8 cellular contexts compared by ENCODE assay signal in the genomic region with DNA sequence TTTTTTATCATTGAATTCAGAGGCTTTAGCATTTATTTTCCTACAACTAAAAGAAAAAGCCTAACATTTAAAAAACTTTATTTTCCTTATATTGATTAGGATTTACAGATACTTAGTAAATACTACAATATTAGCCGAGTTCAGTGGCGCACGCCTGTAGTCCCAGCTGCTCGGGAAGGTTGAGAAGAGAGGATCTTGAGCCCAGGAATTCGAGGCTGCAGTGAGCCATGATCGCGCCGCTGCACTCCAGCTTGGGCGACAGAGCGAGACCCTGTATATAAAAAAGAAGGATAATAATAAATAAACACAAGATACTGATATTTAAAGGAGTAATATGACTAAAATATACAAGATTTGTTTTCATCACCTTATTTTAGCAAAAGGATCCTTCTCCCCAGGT. TPM values are rescaled to one million over a fixed set of nuclear protein-coding genes. Genes with fewer than 3 reads are reported as not detected.
A peak's percentile ranks its signal among the peaks of the same experiment; 100 is the strongest.
DNase-seq lines count a peak whose midpoint lies in the region; ATAC-seq and TF ChIP-seq lines count a peak whose summit lies in the region.

No MANE protein-coding gene starts in this region.

- H3K79me2 ChIP-seq in Karpas-422 (ENCODE audit: low read length) = peaks cover 23% of the 10 kb centered on the region

- H4K20me1 ChIP-seq in Karpas-422 (ENCODE audit: insufficient read depth, low read depth, low read length) = no peaks in the 10 kb centered on the region

- H3K4me3 Mint-ChIP-seq in naive thymus-derived CD8-positive, alpha-beta T cell = peak overlapping the region in 9 of 10 donors; percentile 97 to 100 (median 99)

- H3K9ac ChIP-seq in Karpas-422 (ENCODE audit: low read length) = peak overlapping the region; percentile 52

- peak overlapping the region in 9 of 10 donors; percentile 95 to 100 (median 99) for H3K27ac Mint-ChIP-seq in naive thymus-derived CD8-positive, alpha-beta T cell

- peaks cover 6 to 18% (median 13%) of the 10 kb centered on the region in 4 donors for H3K4me1 Mint-ChIP-seq in naive thymus-derived CD8-positive, alpha-beta T cell

- no peak for TF ChIP-seq CTCF in BJ (IDR thresholded peaks at IDR 0.05; ENCODE audit: insufficient read depth, low read depth, low read length)
- no peak for TF ChIP-seq CTCF in coronary artery (IDR thresholded peaks at IDR 0.05)

- no peaks in the 10 kb centered on the region for H3K9me3 Mint-ChIP-seq in naive thymus-derived CD8-positive, alpha-beta T cell

- POLR2A ChIA-PET in BJ (lab: Charles Lee) = interaction anchor here (0.6 to 1.4 kb wide), 5 partner anchors 17 to 520 kb away, joined by 3 to 11 read pairs (median 4); partner anchors contain the start of gene RPL39
- POLR2A ChIA-PET in naive thymus-derived CD8-positive, alpha-beta T cell (lab: Charles Lee) = interaction anchor here (0.9 to 1.5 kb wide), 5 partner anchors 11 to 62 kb away, joined by 3 to 37 read pairs (median 5); partner anchors contain the start of genes NDUFA1, RNF113A and RPL39

- H3K27me3 Mint-ChIP-seq in naive thymus-derived CD8-positive, alpha-beta T cell = no peaks in the 10 kb centered on the region

- DNase-seq in BJ (ENCODE audit: low read depth) (no peak), Karpas-422 (no peak), coronary artery (ENCODE audit: low spot score) (no peak), SW480 (ENCODE audit: low spot score) (no peak), superior temporal gyrus (ENCODE audit: extremely low spot score) (no peak)
- DNase-seq in naive thymus-derived CD8-positive, alpha-beta T cell = no peak
- DNase-seq in stimulated activated CD4-positive, alpha-beta T cell treated with anti-CD3 and anti-CD28 coated beads, Interleukin-12 subunit alpha, Interleukin-12 subunit beta, amount 100 ng/mL, for 4 hours = no peak
- no peak for DNase-seq in stimulated activated CD4-positive, alpha-beta T cell treated with anti-CD3 and anti-CD28 coated beads, Interleukin-2, amount 100 ng/mL, for 48 hours

- H3K36me3 ChIP-seq in BJ (ENCODE audit: control insufficient read depth, insufficient read depth, low read length) (no peaks in the 10 kb centered on the region), Karpas-422 (ENCODE audit: insufficient read depth, low read length) (peaks cover 8% of the 10 kb centered on the region; the same call in 1 of the 2 replicates)

- no peaks in the 10 kb centered on the region for H3K9me2 ChIP-seq in Karpas-422 (replicated peaks; ENCODE audit: insufficient read depth, low read length)

- CTCF ChIA-PET in BJ (lab: Yijun Ruan, JAX) = interaction anchor here (1.1 to 1.2 kb wide), 2 partner anchors 17 to 337 kb away, joined by 3 read pairs; no protein-coding TSS in a partner anchor

- H3K27ac ChIP-seq in Karpas-422 (ENCODE audit: low read length) = no peak overlapping the region
- peak overlapping the region; percentile 6 to 88 for H3K27ac ChIP-seq in coronary artery

- 0 out of 2 replicates have a peak overlapping the region, but pooled peaks have one; percentile 6 for H2AFZ ChIP-seq in Karpas-422 (ENCODE audit: low read length)

- H3K9me3 ChIP-seq in Karpas-422 (ENCODE audit: low read length) = no peaks in the 10 kb centered on the region

- H3K4me2 ChIP-seq in Karpas-422 (ENCODE audit: low read depth, low read length, poor library complexity, severe bottlenecking) = peak overlapping the region; percentile 70

- ATAC-seq in naive thymus-derived CD8-positive, alpha-beta T cell = no peak

- peaks cover 0 to 24% (median 4%) of the 10 kb centered on the region in 3 donors for H3K36me3 Mint-ChIP-seq in naive thymus-derived CD8-positive, alpha-beta T cell

- H3K4me1 ChIP-seq in Karpas-422 (ENCODE audit: low read length) = peaks cover 15% of the 10 kb centered on the region

- no peaks in the 10 kb centered on the region for H3K27me3 ChIP-seq in BJ (ENCODE audit: control insufficient read depth, insufficient read depth, low read length)
- H3K27me3 ChIP-seq in Karpas-422 (ENCODE audit: low read length) = no peaks in the 10 kb centered on the region

- H3K4me3 ChIP-seq in BJ (ENCODE audit: low read depth, low read length) (peak overlapping the region; percentile 33), Karpas-422 (ENCODE audit: low read length) (peak overlapping the region; percentile 43), coronary artery (peak overlapping the region; percentile 78)

RNA-seq across cellular contexts. Expression of gene UPF3B, which starts 0.7 kb away (rescaled TPM):
- 3.0 and 5.5 TPM in 2 replicates for polyA plus RNA-seq in BJ (2011; rRNA removed)
- polyA minus RNA-seq in BJ (2011; rRNA and poly(A)+ RNA removed) = 0.81 and 1.1 TPM in 2 replicates
- 7.8 and 8.9 TPM in 2 replicates for total RNA-seq in Karpas-422 (2014; rRNA removed; shearing (Covaris generic); ENCODE audit: low replicate concordance)
- 10 to 100 TPM; 14.0 to 16.8 TPM for total RNA-seq in naive thymus-derived CD8-positive, alpha-beta T cell
- polyA plus RNA-seq in naive thymus-derived CD8-positive, alpha-beta T cell = 10 to 100 TPM in 1 of 3 donors, 1 to 10 TPM in 2; 8.6 to 11.0 (median 9.2) TPM

RNA-seq across cellular contexts. Expression of gene RNF113A, which starts 18.1 kb away (rescaled TPM):
- polyA plus RNA-seq in BJ (2011; rRNA removed) = 15.7 and 15.8 TPM in 2 replicates
- polyA minus RNA-seq in BJ (2011; rRNA and poly(A)+ RNA removed) = 4.5 and 6.0 TPM in 2 replicates
- total RNA-seq in Karpas-422 (2014; rRNA removed; shearing (Covaris generic); ENCODE audit: low replicate concordance) = 28.6 and 41.1 TPM in 2 replicates
- 10 to 100 TPM; 40.6 to 41.4 TPM for total RNA-seq in naive thymus-derived CD8-positive, alpha-beta T cell
- polyA plus RNA-seq in naive thymus-derived CD8-positive, alpha-beta T cell = 10 to 100 TPM; 48.8 to 69.5 (median 51.3) TPM

RNA-seq across cellular contexts. Expression of gene NDUFA1, which starts 18.2 kb away (rescaled TPM):
- polyA plus RNA-seq in BJ (2011; rRNA removed) = 58.9 and 133 TPM in 2 replicates
- polyA minus RNA-seq in BJ (2011; rRNA and poly(A)+ RNA removed) = 28.6 and 44.5 TPM in 2 replicates
- total RNA-seq in Karpas-422 (2014; rRNA removed; shearing (Covaris generic); ENCODE audit: low replicate concordance) = 147 and 150 TPM in 2 replicates
- 10 to 100 TPM; 52.6 to 54.9 TPM for total RNA-seq in naive thymus-derived CD8-positive, alpha-beta T cell
- 100 to 1,000 TPM; 277 to 382 (median 308) TPM for polyA plus RNA-seq in naive thymus-derived CD8-positive, alpha-beta T cell

RNA-seq across cellular contexts. Expression of gene AKAP14, which starts 42.2 kb away (rescaled TPM):
- not detected in 2 replicates for polyA plus RNA-seq in BJ (2011; rRNA removed)
- not detected in 2 replicates for polyA minus RNA-seq in BJ (2011; rRNA and poly(A)+ RNA removed)
- not detected in 2 replicates for total RNA-seq in Karpas-422 (2014; rRNA removed; shearing (Covaris generic); ENCODE audit: low replicate concordance)
- not detected for total RNA-seq in naive thymus-derived CD8-positive, alpha-beta T cell
- not detected for polyA plus RNA-seq in naive thymus-derived CD8-positive, alpha-beta T cell
